In the genomic region with DNA sequence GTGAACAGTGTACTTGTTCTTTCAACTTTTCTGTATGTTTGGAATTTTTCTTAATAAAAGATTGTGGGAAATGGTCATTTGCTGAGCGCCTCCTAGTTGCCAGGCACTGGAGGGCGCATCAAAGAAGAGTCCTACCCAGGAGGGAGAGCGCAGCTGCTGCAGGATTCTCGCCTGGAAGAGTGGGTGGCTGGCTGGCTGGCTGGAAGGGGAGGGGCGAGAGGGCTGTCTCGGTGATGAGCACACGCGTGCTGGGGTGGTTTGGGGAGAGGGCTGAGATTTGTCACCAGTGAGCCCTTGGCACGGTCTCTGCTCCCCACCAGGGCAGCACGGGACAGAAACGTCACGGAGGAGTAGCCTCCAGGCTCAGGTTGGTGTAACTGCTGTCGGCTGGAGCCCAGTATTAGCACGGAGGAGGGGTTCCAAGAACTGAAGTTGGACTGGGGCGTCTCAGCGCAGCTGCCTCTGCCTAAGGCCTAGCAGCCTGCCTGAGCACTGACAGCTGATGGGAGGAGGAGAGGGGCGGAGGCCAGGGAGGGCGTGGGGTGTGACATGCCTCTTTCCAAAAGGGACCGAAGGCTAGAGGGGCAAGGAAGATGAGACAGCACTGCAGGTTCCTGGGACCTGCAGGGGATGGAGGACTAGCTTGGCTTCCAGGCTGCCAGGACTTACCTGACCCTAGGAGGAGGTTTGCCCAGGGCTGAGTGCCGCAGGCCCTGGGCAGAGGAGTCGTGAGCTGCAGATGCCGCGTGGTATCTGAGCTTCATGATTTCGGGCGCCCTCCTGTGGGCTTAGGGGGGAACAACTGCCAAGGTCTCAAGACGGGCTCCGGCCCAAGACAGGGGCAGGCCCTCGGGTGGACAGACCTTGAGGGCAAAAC, we compare ENCODE assay signal across 8 cellular contexts. TPM values are rescaled to one million over a fixed set of nuclear protein-coding genes. Genes with fewer than 3 reads are reported as not detected.
DNase-seq lines count a peak whose midpoint lies in the region; ATAC-seq and TF ChIP-seq lines count a peak whose summit lies in the region.

No MANE protein-coding gene starts in this region.

- peaks cover 12% of the 10 kb centered on the region for H3K36me3 Mint-ChIP-seq in Calu3 (ENCODE audit: insufficient read depth, unreplicated experiment)

- H3K4me1 ChIP-seq in HUES64 (ENCODE audit: insufficient read depth, low read length) (peaks cover 51% of the 10 kb centered on the region), OCI-LY3 (ENCODE audit: low read length) (peaks cover 20% of the 10 kb centered on the region)

- no peaks in the 10 kb centered on the region for H3K9me3 Mint-ChIP-seq in Calu3 (ENCODE audit: low read depth, unreplicated experiment)

- H3K4me1 Mint-ChIP-seq in Calu3 (ENCODE audit: low read depth, unreplicated experiment) = peaks cover 31% of the 10 kb centered on the region

- H3K36me3 ChIP-seq in HUES64 (ENCODE audit: insufficient read depth, low read length) (no peaks in the 10 kb centered on the region; the same call in 1 of the 2 replicates), OCI-LY3 (replicated peaks; ENCODE audit: low read depth, low read length) (no peaks in the 10 kb centered on the region)

- peak; percentile 91 for DNase-seq in Calu3
- DNase-seq in activated T-cell treated with anti-CD3 and anti-CD28 coated beads for 4 hours = peak; percentile 71
- DNase-seq in erythroblast (lab: John Stamatoyannopoulos, UW) = peak; percentile 91 to 94
- DNase-seq in myocyte (ENCODE audit: low read depth) = peak; percentile 99
- DNase-seq in stimulated activated CD8-positive, alpha-beta memory T cell treated with anti-CD3 and anti-CD28 coated beads, Interleukin-7, amount 100 ng/mL, for 1 hour (ENCODE audit: low read depth in 2 of 2) = peak; percentile 57 to 61

- H3K27me3 ChIP-seq in HUES64 (ENCODE audit: insufficient read depth, low read length) (no peaks in the 10 kb centered on the region), OCI-LY3 (ENCODE audit: low read depth, low read length) (peaks cover 12% of the 10 kb centered on the region; the same call in 1 of the 2 replicates)

- intact Hi-C loops in Calu3 (cut with micrococcal nuclease; ENCODE audit: unreplicated experiment) = loop anchor here (1.0 to 10.0 kb wide), 2 partner anchors 113 to 236 kb away; no protein-coding TSS in a partner anchor

- ATAC-seq in GM21447 (IDR thresholded peaks at IDR 0.05; ENCODE audit: unreplicated experiment) = peak; percentile 65

- H3K9ac ChIP-seq in HUES64 (ENCODE audit: low read depth, low read length) (no peak overlapping the region), OCI-LY3 (ENCODE audit: low read length) (peak overlapping the region; percentile 26; the same call in 1 of the 2 replicates)

- CTCF ChIA-PET in Calu3 (lab: Charles Lee) = interaction anchor here (0.6 to 4.4 kb wide), 22 partner anchors 9 to 248 kb away, joined by 3 to 125 read pairs (median 4); partner anchors contain the start of genes WDR59 and ZNRF1

- WGBS in HUES64 = 21% methylated on average over 28 of the region's 28 CpGs

- H3K27me3 Mint-ChIP-seq in Calu3 (ENCODE audit: unreplicated experiment) = no peaks in the 10 kb centered on the region

- no TSS peak for BruUV-seq in Calu3 (replicated peaks; lab: Mats Ljungman, UMichigan)

- no peaks in the 10 kb centered on the region for H4K20me1 ChIP-seq in OCI-LY3 (ENCODE audit: insufficient read depth, low read length)

- no peak overlapping the region for H3K4me3 Mint-ChIP-seq in Calu3 (ENCODE audit: low read depth, unreplicated experiment)

- peak overlapping the region; percentile 52; the same call in 1 of the 2 replicates for H3K27ac ChIP-seq in HUES64 (ENCODE audit: low read depth, low read length)
- H3K27ac ChIP-seq in OCI-LY3 (ENCODE audit: low read length) = no peak overlapping the region

- no peak overlapping the region for H3K27ac Mint-ChIP-seq in Calu3 (ENCODE audit: unreplicated experiment)

- no peaks in the 10 kb centered on the region for H3K79me2 ChIP-seq in OCI-LY3 (ENCODE audit: low read length)

- peak; percentile 91 for TF ChIP-seq CTCF in Calu3 (IDR thresholded peaks at IDR 0.05; ENCODE audit: unreplicated experiment)
- peak; percentile 91 for TF ChIP-seq CTCF in OCI-LY3 (IDR thresholded peaks at IDR 0.05; ENCODE audit: low read depth, low read length)

- peak; percentile 50 for TF ChIP-seq POLR2A in erythroblast (IDR thresholded peaks at IDR 0.05; ENCODE audit: low read length)

- peak overlapping the region; percentile 9; the same call in 1 of the 2 replicates for H3K4me3 ChIP-seq in HUES64 (ENCODE audit: low read length)
- peak overlapping the region; percentile 63 for H3K4me3 ChIP-seq in OCI-LY3 (ENCODE audit: low read length)

- H2AFZ ChIP-seq in OCI-LY3 (ENCODE audit: low read depth, low read length) = peak overlapping the region; percentile 83; the same call in 1 of the 2 replicates

- H3K9me3 ChIP-seq in HUES64 (ENCODE audit: insufficient read depth, low read depth, low read length) (no peaks in the 10 kb centered on the region), OCI-LY3 (ENCODE audit: insufficient read depth, low read length) (no peaks in the 10 kb centered on the region)

- peak overlapping the region; percentile 92 for H3K4me2 ChIP-seq in OCI-LY3 (ENCODE audit: low read length)

RNA-seq across cellular contexts. Expression of gene LDHD, which starts 5.7 kb away (rescaled TPM):
- total RNA-seq in Calu3 (2022) (4.1 and 6.5 TPM in 2 replicates), myocyte (1.7 and 3.5 TPM in 2 replicates)
- 2.1 TPM for polyA plus RNA-seq in HUES64 (2013, experiment 1 of 2)
- polyA plus RNA-seq in HUES64 (2013, experiment 2 of 2) = 4.1 TPM
- polyA plus RNA-seq in myocyte (2012) = 1.3 TPM

RNA-seq across cellular contexts. Expression of gene ZFP1, which starts 37.4 kb away (rescaled TPM):
- total RNA-seq in Calu3 (2022) (10.6 and 12.9 TPM in 2 replicates), myocyte (11.1 and 12.0 TPM in 2 replicates)
- polyA plus RNA-seq in HUES64 (2013, experiment 1 of 2) = 10.2 TPM
- polyA plus RNA-seq in HUES64 (2013, experiment 2 of 2) = 13.8 TPM
- polyA plus RNA-seq in myocyte (2012) = 6.3 TPM
